Comparison of ENCODE assay signal across 22 cellular contexts in genomic region chr21:33241846-33242245, GRCh38. TPM values are rescaled to one million over a fixed set of nuclear protein-coding genes. Genes with fewer than 3 reads are reported as not detected.
A peak's percentile ranks its signal among the peaks of the same experiment; 100 is the strongest.
DNase-seq lines count a peak whose midpoint lies in the region; ATAC-seq and TF ChIP-seq lines count a peak whose summit lies in the region.
"Had no signal": no experiment of that assay in that cellular context is flagged by ENCODE, and none has a peak within 500 bp of the region (broad histone marks: within the 10 kb centered on the region; RNA-seq: fewer than 3 reads in every experiment).

No MANE protein-coding gene starts in this region.

- H3K4me3 Mint-ChIP-seq in activated T-cell treated with anti-CD3 and anti-CD28 coated beads, Interleukin-2, amount 50 U/mL, for 72 hours: peak overlapping the region in 1 of 2 donors; percentile 29
- no peak overlapping the region for H3K4me3 Mint-ChIP-seq in activated CD8-positive, alpha-beta T cell treated with anti-CD3 and anti-CD28 coated beads for 36 hours
- H3K4me3 Mint-ChIP-seq in naive thymus-derived CD8-positive, alpha-beta T cell: peak overlapping the region in 9 of 10 donors; percentile 13 to 68 (median 60)
- H3K4me3 Mint-ChIP-seq: GM23338, nephron had no signal

- DNase-seq in activated T-cell treated with anti-CD3 and anti-CD28 coated beads, Interleukin-2, amount 50 U/mL, for 72 hours: no peak
- no peak for DNase-seq in activated T-cell treated with anti-CD3 and anti-CD28 coated beads, Interleukin-2, amount 50 U/mL, for 48 hours
- DNase-seq in Karpas-422 (no peak), mammary epithelial cell (no peak)
- DNase-seq in activated CD8-positive, alpha-beta T cell treated with anti-CD3 and anti-CD28 coated beads for 36 hours: no peak
- peak in 2 of 10 donors; percentile 27 to 39 for DNase-seq in naive thymus-derived CD8-positive, alpha-beta T cell
- DNase-seq: activated CD8-positive, alpha-beta memory T cell treated with anti-CD3 and anti-CD28 coated beads for 24 hours; activated gamma-delta T cell treated with Interleukin-2 at 50 U/mL for 16 hours; brain microvascular endothelial cell; MM.1S; NCI-H526 treated with DMSO at 0.1 percent for 48 hours; Peyer's patch; small intestine; stimulated activated CD4-positive, alpha-beta T cell treated with anti-CD3 and anti-CD28 coated beads, Interleukin-4, amount 100 ng/mL, for 24 hours; testis had no signal

- peaks cover 94% of the 10 kb centered on the region for H3K4me1 Mint-ChIP-seq in activated T-cell treated with anti-CD3 and anti-CD28 coated beads, Interleukin-2, amount 50 U/mL, for 72 hours (ENCODE audit: low read depth)
- H3K4me1 Mint-ChIP-seq in activated CD8-positive, alpha-beta T cell treated with anti-CD3 and anti-CD28 coated beads for 36 hours (ENCODE audit: low read depth): peaks cover 86% of the 10 kb centered on the region
- peaks cover 53 to 92% (median 87%) of the 10 kb centered on the region in 4 donors for H3K4me1 Mint-ChIP-seq in naive thymus-derived CD8-positive, alpha-beta T cell
- H3K4me1 Mint-ChIP-seq: GM23338 had no signal

- H3K27ac Mint-ChIP-seq in activated T-cell treated with anti-CD3 and anti-CD28 coated beads, Interleukin-2, amount 50 U/mL, for 72 hours: peak overlapping the region; percentile 69
- peak overlapping the region; percentile 66 for H3K27ac Mint-ChIP-seq in activated CD8-positive, alpha-beta T cell treated with anti-CD3 and anti-CD28 coated beads for 36 hours
- peak overlapping the region; percentile 24 to 92 (median 78) for H3K27ac Mint-ChIP-seq in naive thymus-derived CD8-positive, alpha-beta T cell
- H3K27ac Mint-ChIP-seq: GM23338, nephron had no signal

- intact Hi-C loops in activated CD8-positive, alpha-beta T cell treated with anti-CD3 and anti-CD28 coated beads for 36 hours (cut with micrococcal nuclease): no loop called here
- intact Hi-C loops in mammary epithelial cell (cut with micrococcal nuclease): no loop called here

- H3K79me2 ChIP-seq in Karpas-422 (ENCODE audit: low read length) (peaks cover 60% of the 10 kb centered on the region), mammary epithelial cell (ENCODE audit: insufficient read depth, low read length) (peaks cover 21% of the 10 kb centered on the region)

- WGBS in mammary epithelial cell (ENCODE audit: low coverage, missing lambda C conversion rate): 96% methylated on average over 2 of the region's 2 CpGs

- no peak for TF ChIP-seq CTCF in activated CD8-positive, alpha-beta T cell treated with anti-CD3 and anti-CD28 coated beads for 36 hours (IDR thresholded peaks at IDR 0.05)
- TF ChIP-seq CTCF in mammary epithelial cell (conservative IDR thresholded peaks at IDR 0.05 in 1 of 2, IDR thresholded peaks at IDR 0.05 in 1 of 2; ENCODE audit: extremely low read depth in 1 of 2, insufficient read depth in 1 of 2, low read depth in 1 of 2, low read length in 2 of 2): no peak

- H3K4me2 ChIP-seq in Karpas-422 (ENCODE audit: low read depth, low read length, poor library complexity, severe bottlenecking) (no peak overlapping the region), mammary epithelial cell (ENCODE audit: insufficient read depth, low read depth, low read length) (no peak overlapping the region)
- H3K4me2 ChIP-seq: GM23338 had no signal

- H3K27ac ChIP-seq in Karpas-422 (ENCODE audit: low read length) (peak overlapping the region; percentile 93; the same call in 1 of the 2 replicates), mammary epithelial cell (ENCODE audit: insufficient read depth, low read depth, low read length) (no peak overlapping the region)
- H3K27ac ChIP-seq: brain microvascular endothelial cell, Peyer's patch, prostate gland, SK-N-MC, testis had no signal

- H3K9me3 ChIP-seq in Karpas-422 (ENCODE audit: low read length) (no peaks in the 10 kb centered on the region), mammary epithelial cell (replicated peaks; ENCODE audit: insufficient read depth, low read length) (no peaks in the 10 kb centered on the region)
- H3K9me3 ChIP-seq: Peyer's patch, prostate gland, testis had no signal

- H3K36me3 Mint-ChIP-seq in activated T-cell treated with anti-CD3 and anti-CD28 coated beads, Interleukin-2, amount 50 U/mL, for 72 hours (ENCODE audit: insufficient read depth in 2 of 2): peaks cover 20 to 31% of the 10 kb centered on the region in 2 donors
- peaks cover 52% of the 10 kb centered on the region for H3K36me3 Mint-ChIP-seq in activated CD8-positive, alpha-beta T cell treated with anti-CD3 and anti-CD28 coated beads for 36 hours (ENCODE audit: low read depth)
- H3K36me3 Mint-ChIP-seq in naive thymus-derived CD8-positive, alpha-beta T cell: peaks cover 11 to 51% (median 33%) of the 10 kb centered on the region in 3 donors

- dilution Hi-C loops in mammary epithelial cell (cut with HindIII; ENCODE audit: low sequenced_read_pairs): no loop called here

- H3K9ac ChIP-seq in Karpas-422 (ENCODE audit: low read length): no peak overlapping the region
- H3K9ac ChIP-seq in mammary epithelial cell (ENCODE audit: insufficient read depth, low read length): no peak overlapping the region

- in situ Hi-C loops in mammary epithelial cell (cut with MboI; ENCODE audit: low sequenced_read_pairs in 2 of 2): no loop called here

- H3K4me3 ChIP-seq in Karpas-422 (ENCODE audit: low read length): no peak overlapping the region
- H3K4me3 ChIP-seq in mammary epithelial cell (replicated peaks in 1 of 3; ENCODE audit: insufficient read depth in 1 of 3, low read depth in 2 of 3, low read length in 3 of 3): no peak overlapping the region
- H3K4me3 ChIP-seq: GM23338, lung, Peyer's patch, prostate gland, SK-N-MC, testis had no signal

- no peaks in the 10 kb centered on the region for H3K27me3 Mint-ChIP-seq in activated T-cell treated with anti-CD3 and anti-CD28 coated beads, Interleukin-2, amount 50 U/mL, for 72 hours (ENCODE audit: low read depth)
- H3K27me3 Mint-ChIP-seq in activated CD8-positive, alpha-beta T cell treated with anti-CD3 and anti-CD28 coated beads for 36 hours: no peaks in the 10 kb centered on the region
- H3K27me3 Mint-ChIP-seq in naive thymus-derived CD8-positive, alpha-beta T cell: no peaks in the 10 kb centered on the region

- CTCF ChIA-PET in activated CD8-positive, alpha-beta T cell treated with anti-CD3 and anti-CD28 coated beads for 36 hours (lab: Charles Lee): interaction anchor here (1.5 kb wide), 1 partner anchor 119 kb away, joined by 6 read pairs; no protein-coding TSS in a partner anchor
- CTCF ChIA-PET in mammary epithelial cell (lab: Charles Lee; ENCODE audit: low non-redundant PET): no interaction called here

- no peaks in the 10 kb centered on the region for H4K20me1 ChIP-seq in Karpas-422 (ENCODE audit: insufficient read depth, low read depth, low read length)
- H4K20me1 ChIP-seq in mammary epithelial cell (ENCODE audit: insufficient read depth, low read length): no peaks in the 10 kb centered on the region

- H3K9me3 Mint-ChIP-seq in activated T-cell treated with anti-CD3 and anti-CD28 coated beads, Interleukin-2, amount 50 U/mL, for 72 hours: no peaks in the 10 kb centered on the region
- H3K9me3 Mint-ChIP-seq in activated CD8-positive, alpha-beta T cell treated with anti-CD3 and anti-CD28 coated beads for 36 hours: no peaks in the 10 kb centered on the region
- H3K9me3 Mint-ChIP-seq in naive thymus-derived CD8-positive, alpha-beta T cell: no peaks in the 10 kb centered on the region

- no TSS peak for BruUV-seq in mammary epithelial cell (replicated peaks; lab: Mats Ljungman, UMichigan)

- H2AFZ ChIP-seq in Karpas-422 (ENCODE audit: low read length) (no peak overlapping the region), mammary epithelial cell (ENCODE audit: low read depth, low read length) (no peak overlapping the region)
- H2AFZ ChIP-seq: GM23338 had no signal

- H3K36me3 ChIP-seq in Karpas-422 (ENCODE audit: insufficient read depth, low read length): peaks cover 27% of the 10 kb centered on the region
- peaks cover 6% of the 10 kb centered on the region for H3K36me3 ChIP-seq in mammary epithelial cell (ENCODE audit: insufficient read depth, low read length)
- H3K36me3 ChIP-seq: prostate gland had no signal

- no peaks in the 10 kb centered on the region for H3K27me3 ChIP-seq in Karpas-422 (ENCODE audit: low read length)
- no peaks in the 10 kb centered on the region for H3K27me3 ChIP-seq in mammary epithelial cell (ENCODE audit: insufficient read depth, low read length)
- H3K27me3 ChIP-seq: brain microvascular endothelial cell, Peyer's patch, testis had no signal

- POLR2A ChIA-PET in activated CD8-positive, alpha-beta T cell treated with anti-CD3 and anti-CD28 coated beads for 36 hours (lab: Charles Lee): interaction anchor here (1.0 to 1.4 kb wide), 2 partner anchors 7 to 15 kb away, joined by 3 read pairs; no protein-coding TSS in a partner anchor
- POLR2A ChIA-PET in naive thymus-derived CD8-positive, alpha-beta T cell (lab: Charles Lee): interaction anchor here (0.7 to 3.6 kb wide), 6 partner anchors 9 to 851 kb away, joined by 3 to 20 read pairs (median 6); partner anchors contain the start of gene IL10RB

- no peaks in the 10 kb centered on the region for H3K9me2 ChIP-seq in Karpas-422 (replicated peaks; ENCODE audit: insufficient read depth, low read length)

- ATAC-seq in activated T-cell treated with anti-CD3 and anti-CD28 coated beads, Interleukin-2, amount 50 U/mL, for 72 hours (replicated peaks in 1 of 2): no peak
- no peak for ATAC-seq in activated CD8-positive, alpha-beta T cell treated with anti-CD3 and anti-CD28 coated beads for 36 hours
- peak; percentile 54 to 80 for ATAC-seq in naive thymus-derived CD8-positive, alpha-beta T cell
- ATAC-seq in GM21786 (IDR thresholded peaks at IDR 0.05; ENCODE audit: unreplicated experiment) (no peak), HG02588 (IDR thresholded peaks at IDR 0.05; ENCODE audit: unreplicated experiment) (no peak)
- ATAC-seq: GM23338 had no signal

- H3K4me1 ChIP-seq in Karpas-422 (ENCODE audit: low read length) (peaks cover 39% of the 10 kb centered on the region), mammary epithelial cell (ENCODE audit: insufficient read depth, low read length) (peaks cover 11% of the 10 kb centered on the region)
- H3K4me1 ChIP-seq: prostate gland, testis had no signal

RNA-seq across cellular contexts. Expression of gene IFNAR2, which starts 12.1 kb away (rescaled TPM):
- 10 to 100 TPM; 30.5 to 30.7 TPM for total RNA-seq in activated T-cell treated with anti-CD3 and anti-CD28 coated beads, Interleukin-2, amount 50 U/mL, for 72 hours
- total RNA-seq in Karpas-422 (2014; rRNA removed; shearing (Covaris generic); ENCODE audit: low replicate concordance): 10.2 and 25.3 TPM in 2 replicates
- total RNA-seq in activated CD8-positive, alpha-beta T cell treated with anti-CD3 and anti-CD28 coated beads for 36 hours: 10 to 100 TPM; 34.3 to 38.6 TPM
- total RNA-seq in naive thymus-derived CD8-positive, alpha-beta T cell: 10 to 100 TPM; 59.7 to 66.4 TPM
- polyA plus RNA-seq in naive thymus-derived CD8-positive, alpha-beta T cell: 10 to 100 TPM; 53.9 to 72.9 (median 63.3) TPM
- 10 to 100 TPM in 1 of 2 donors, 1 to 10 TPM in 1; 5.7 to 16.7 TPM for total RNA-seq in mammary epithelial cell
- polyA plus RNA-seq in mammary epithelial cell: 15.4 TPM
- polyA minus RNA-seq in mammary epithelial cell: 28.5 TPM

RNA-seq across cellular contexts. Expression of gene IL10RB, which starts 24.3 kb away (rescaled TPM):
- total RNA-seq in activated T-cell treated with anti-CD3 and anti-CD28 coated beads, Interleukin-2, amount 50 U/mL, for 72 hours: 10 to 100 TPM; 36.4 to 44.0 TPM
- total RNA-seq in Karpas-422 (2014; rRNA removed; shearing (Covaris generic); ENCODE audit: low replicate concordance): 48.8 and 67.0 TPM in 2 replicates
- 10 to 100 TPM; 25.0 to 30.5 TPM for total RNA-seq in activated CD8-positive, alpha-beta T cell treated with anti-CD3 and anti-CD28 coated beads for 36 hours
- 10 to 100 TPM; 29.4 to 33.2 TPM for total RNA-seq in naive thymus-derived CD8-positive, alpha-beta T cell
- polyA plus RNA-seq in naive thymus-derived CD8-positive, alpha-beta T cell: 10 to 100 TPM; 44.6 to 50.6 (median 50.5) TPM
- total RNA-seq in mammary epithelial cell: 10 to 100 TPM; 14.3 to 18.9 TPM
- 20.4 TPM for polyA plus RNA-seq in mammary epithelial cell
- polyA minus RNA-seq in mammary epithelial cell: 20.4 TPM

Comparison
In these comparisons a context has a peak if more than half of its experiments do, and no peak if none do; other contexts are left out.
1. ATAC-seq: peak in naive thymus-derived CD8-positive, alpha-beta T cell (2 of 2); none in activated T-cell treated with anti-CD3 and anti-CD28 coated beads, Interleukin-2, amount 50 U/mL, for 72 hours (0 of 2), activated CD8-positive, alpha-beta T cell treated with anti-CD3 and anti-CD28 coated beads for 36 hours (single experiment), GM21786 (single experiment) and HG02588 (single experiment).
2. Peak in every context shown above with its lines, with median percentiles within 50 percentile points of each other: H3K27ac Mint-ChIP-seq.